In genomic region chr1:15337656-15338402, GRCh38 we compare ENCODE assay signal across 10 cellular contexts.
A peak's percentile ranks its signal among the peaks of the same experiment; 100 is the strongest.
DNase-seq lines count a peak whose midpoint lies in the region; ATAC-seq, FAIRE-seq and TF ChIP-seq lines count a peak whose summit lies in the region.
"Had no signal": no experiment of that assay in that cellular context is flagged by ENCODE, and none has a peak within 500 bp of the region (broad histone marks: within the 10 kb centered on the region; RNA-seq: fewer than 3 reads in every experiment).

No MANE protein-coding gene starts in this region.

- no peaks in the 10 kb centered on the region for H3K79me1 ChIP-seq in mesendoderm (ENCODE audit: low read length)

- H2BK120ac ChIP-seq in mesendoderm (ENCODE audit: low read depth, low read length): no peak overlapping the region

- no CpG with 5 or more reads among the region's 17 CpGs for WGBS in mesendoderm (ENCODE audit: extremely low coverage, insufficient coverage, low lambda C conversion rate)

- ATAC-seq in GM21825 (IDR thresholded peaks at IDR 0.05; ENCODE audit: unreplicated experiment): no peak
- no peak for ATAC-seq in HG03571 (IDR thresholded peaks at IDR 0.05; ENCODE audit: unreplicated experiment)

- no peak overlapping the region for H3K4me2 ChIP-seq in mesendoderm (ENCODE audit: low read length)
- H3K4me2 ChIP-seq: KMS-11 had no signal

- no peak overlapping the region for H2BK15ac ChIP-seq in mesendoderm (replicated peaks; ENCODE audit: low read depth)

- H3K4ac ChIP-seq in mesendoderm (ENCODE audit: low read depth, low read length): no peak overlapping the region

- no peaks in the 10 kb centered on the region for H3K79me2 ChIP-seq in mesendoderm (ENCODE audit: control insufficient read depth, insufficient read depth, low read length)

- DNase-seq in A172 (ENCODE audit: low spot score) (peak; percentile 85), HTR-8/SVneo (ENCODE audit: insufficient read length, low spot score) (peak; percentile 53), colonic mucosa (peak; percentile 18), mesendoderm (peak; percentile 19), NCI-H2196 treated with DMSO at 0.1 percent for 48 hours (lab: John Stamatoyannopoulos, UW; ENCODE audit: unreplicated experiment) (no peak), SKM-1 treated with dmso at 0.1 percent for 144 hours (lab: John Stamatoyannopoulos, UW; ENCODE audit: unreplicated experiment) (no peak)

- H3K27me3 ChIP-seq in colonic mucosa: no peaks in the 10 kb centered on the region
- no peaks in the 10 kb centered on the region for H3K27me3 ChIP-seq in mesendoderm (ENCODE audit: insufficient read depth, low read length, poor library complexity)

- TF ChIP-seq CTCF in colonic mucosa (IDR thresholded peaks at IDR 0.05): no peak

- no peak overlapping the region for H3K18ac ChIP-seq in mesendoderm (ENCODE audit: low read length)

- H3K4me3 ChIP-seq in colonic mucosa: no peak overlapping the region
- H3K4me3 ChIP-seq in mesendoderm (ENCODE audit: low read length): no peak overlapping the region

- H4K5ac ChIP-seq in mesendoderm (ENCODE audit: low read length): no peak overlapping the region

- FAIRE-seq in HTR-8/SVneo (lab: Jason Lieb, UNC): peak; percentile 69

- H3K27ac ChIP-seq in colonic mucosa (no peak overlapping the region), mesendoderm (ENCODE audit: low read depth, low read length) (no peak overlapping the region)
- H3K27ac ChIP-seq: C4-2B, KMS-11 had no signal

- no peaks in the 10 kb centered on the region for H3K36me3 ChIP-seq in colonic mucosa
- no peaks in the 10 kb centered on the region for H3K36me3 ChIP-seq in mesendoderm (ENCODE audit: control insufficient read depth, insufficient read depth, low read length)

- H3K9ac ChIP-seq in colonic mucosa (ENCODE audit: low read depth in 2 of 2, low read length in 2 of 2): no peak overlapping the region
- no peak overlapping the region for H3K9ac ChIP-seq in mesendoderm (ENCODE audit: low read length)
- H3K9ac ChIP-seq: KMS-11 had no signal

- no peak overlapping the region for H2BK5ac ChIP-seq in mesendoderm (ENCODE audit: low read length)

- no peaks in the 10 kb centered on the region for H3K9me3 ChIP-seq in colonic mucosa

- H3K56ac ChIP-seq in mesendoderm (ENCODE audit: low read length): no peak overlapping the region

- intact Hi-C loops in colonic mucosa (cut with DNase I): no loop called here

- no peaks in the 10 kb centered on the region for H3K4me1 ChIP-seq in colonic mucosa
- no peaks in the 10 kb centered on the region for H3K4me1 ChIP-seq in mesendoderm (ENCODE audit: control insufficient read depth, low read depth, low read length)

- no peak overlapping the region for H2AK5ac ChIP-seq in mesendoderm (ENCODE audit: low read length)

- H4K8ac ChIP-seq in mesendoderm (ENCODE audit: low read depth, low read length): no peak overlapping the region

- no peak overlapping the region for H3K23ac ChIP-seq in mesendoderm (ENCODE audit: low read length)

Comparison
In these comparisons a context has a peak if more than half of its experiments do, and no peak if none do; other contexts are left out.
1. DNase-seq: peak in A172 (single experiment), HTR-8/SVneo (single experiment), colonic mucosa (single experiment) and mesendoderm (single experiment); none in NCI-H2196 treated with DMSO at 0.1 percent for 48 hours (single experiment) and SKM-1 treated with dmso at 0.1 percent for 144 hours (single experiment).